Comparison of ENCODE assay signal across 9 cellular contexts in the genomic region with DNA sequence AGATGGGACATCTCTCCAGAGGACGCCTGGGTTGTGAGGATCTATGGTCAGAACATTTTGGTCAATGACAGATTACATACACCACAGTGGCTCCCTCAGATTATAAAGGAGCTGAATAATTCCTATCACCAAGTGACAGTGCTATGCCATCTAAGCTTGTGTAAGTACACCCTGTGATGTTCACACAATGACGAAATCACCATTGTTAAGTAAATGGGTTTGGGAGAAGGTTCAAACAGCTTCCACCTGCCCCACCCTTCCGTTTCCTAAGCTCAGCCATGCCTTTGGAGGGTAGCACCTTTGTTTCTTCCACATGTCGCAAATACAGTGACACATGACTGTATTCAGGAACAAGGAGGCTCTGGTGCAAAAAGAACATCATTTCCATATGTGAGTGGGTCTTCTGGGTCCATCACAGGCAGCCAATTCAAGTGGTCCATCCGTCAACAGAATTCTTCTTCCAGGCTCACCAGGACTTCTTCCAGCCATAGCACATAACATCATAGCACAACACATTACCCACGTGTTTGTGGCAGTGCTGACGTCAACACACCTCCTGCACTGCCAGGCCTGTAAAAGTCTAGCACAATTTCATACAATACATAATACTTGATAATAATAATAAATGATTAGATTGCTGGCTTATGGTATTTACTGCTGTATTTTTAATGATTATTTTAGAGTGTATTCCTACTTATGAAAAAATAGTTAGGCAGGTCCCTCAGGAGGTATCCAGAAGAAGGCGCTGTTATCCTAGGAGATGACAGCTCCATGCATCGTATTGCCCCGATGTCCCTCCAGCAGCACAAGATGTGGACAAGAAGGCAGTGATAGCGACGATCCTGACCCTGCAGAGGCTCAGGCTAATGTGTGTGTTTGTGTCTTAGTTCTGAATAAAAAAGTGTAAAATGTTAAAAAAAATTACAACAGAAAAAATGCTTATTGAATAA.
A peak's percentile ranks its signal among the peaks of the same experiment; 100 is the strongest.
DNase-seq lines count a peak whose midpoint lies in the region; ATAC-seq and TF ChIP-seq lines count a peak whose summit lies in the region.
"Had no signal": no experiment of that assay in that cellular context is flagged by ENCODE, and none has a peak within 500 bp of the region (broad histone marks: within the 10 kb centered on the region; RNA-seq: fewer than 3 reads in every experiment).

No MANE protein-coding gene starts in this region.

- H3K4me3 ChIP-seq in HL-60 (replicated peaks; ENCODE audit: insufficient read depth, low read length) (no peak overlapping the region), fibroblast of villous mesenchyme (ENCODE audit: low read depth, low read length) (no peak overlapping the region), spleen (peak overlapping the region in 1 of 8 donors; percentile 36), stomach (no peak overlapping the region)

- no peaks in the 10 kb centered on the region for H3K36me3 ChIP-seq in spleen
- no peaks in the 10 kb centered on the region for H3K36me3 ChIP-seq in stomach

- H3K4me1 ChIP-seq in spleen (peaks cover 0 to 44% (median 10%) of the 10 kb centered on the region in 6 donors), stomach (peaks cover 0 to 19% (median 4%) of the 10 kb centered on the region in 4 donors)

- TF ChIP-seq POLR2A in spleen (IDR thresholded peaks at IDR 0.05), result no peak
- no peak for TF ChIP-seq POLR2A in stomach (IDR thresholded peaks at IDR 0.05)

- WGBS in spleen, 5 donors, result 67 to 79% (median 72%) methylated on average over 12 of the region's 12 CpGs
- WGBS in stomach, 5 donors, result 68 to 83% (median 76%) methylated on average over 12 of the region's 12 CpGs

- in situ Hi-C loops in SK-MEL-5 (cut with HindIII; ENCODE audit: low pct_unique_long_range_greater_than_20kb, low sequenced_read_pairs), result no loop called here

- intact Hi-C loops in spleen (cut with DNase I; ENCODE audit: low total_unique reads), result no loop called here
- intact Hi-C loops in stomach (cut with DNase I; ENCODE audit: low total_unique reads), result no loop called here

- TF ChIP-seq CTCF in HL-60 (IDR thresholded peaks at IDR 0.05; ENCODE audit: insufficient read depth, low read length), result no peak
- peak; percentile 27 for TF ChIP-seq CTCF in fibroblast of villous mesenchyme (IDR thresholded peaks at IDR 0.05; ENCODE audit: insufficient read depth, low read depth, low read length)
- TF ChIP-seq CTCF in spleen (IDR thresholded peaks at IDR 0.05 in 8 of 11, conservative IDR thresholded peaks at IDR 0.05 in 3 of 11), result no peak
- TF ChIP-seq CTCF in stomach (IDR thresholded peaks at IDR 0.05), result no peak

- H3K27me3 ChIP-seq in HL-60 (ENCODE audit: insufficient read depth, poor library complexity, severe bottlenecking) (no peaks in the 10 kb centered on the region), spleen (replicated peaks in 1 of 7) (no peaks in the 10 kb centered on the region), stomach (no peaks in the 10 kb centered on the region)

- DNase-seq in HL-60 (ENCODE audit: low read depth in 1 of 2, low spot score in 1 of 2), result peak; percentile 92 to 95
- DNase-seq in SK-MEL-5 (ENCODE audit: low read depth, low spot score), result peak; percentile 63
- DNase-seq in fibroblast of villous mesenchyme (ENCODE audit: low read depth), result peak; percentile 23
- no peak for DNase-seq in spleen
- DNase-seq in UCSD-AML1 (lab: John Stamatoyannopoulos, UW; ENCODE audit: unreplicated experiment), result no peak
- no peak for DNase-seq in COR-L47 (lab: John Stamatoyannopoulos, UW)
- DNase-seq in stomach, result no peak

- peak overlapping the region; percentile 73 for H3K27ac ChIP-seq in HL-60 (replicated peaks)
- peak overlapping the region in 7 of 8 donors; percentile 57 to 88 (median 81) for H3K27ac ChIP-seq in spleen
- H3K27ac ChIP-seq in stomach, result peak overlapping the region in 2 of 5 donors; percentile 34 to 60
- H3K27ac ChIP-seq: parathyroid adenoma had no signal

- TF ChIP-seq EP300 in stomach (IDR thresholded peaks at IDR 0.05), result no peak

- ATAC-seq in HG03196 (IDR thresholded peaks at IDR 0.05; ENCODE audit: unreplicated experiment), result no peak

- no peaks in the 10 kb centered on the region for H3K9me3 ChIP-seq in spleen
- no peaks in the 10 kb centered on the region for H3K9me3 ChIP-seq in stomach

Comparison
In these comparisons a context has a peak if more than half of its experiments do, and no peak if none do; other contexts are left out.
1. DNase-seq: peak in HL-60 (2 of 2), SK-MEL-5 (single experiment) and fibroblast of villous mesenchyme (single experiment); none in spleen (single experiment), UCSD-AML1 (single experiment), COR-L47 (single experiment) and stomach (single experiment).